ENCODE assay signal across 31 cellular contexts in genomic region chr10:34426041-34426440, GRCh38.
"Had no signal": no experiment of that assay in that cellular context is flagged by ENCODE, and none has a peak within 500 bp of the region (broad histone marks: within the 10 kb centered on the region; RNA-seq: fewer than 3 reads in every experiment).

No MANE protein-coding gene starts in this region.

- H3K27me3 ChIP-seq: ascending aorta, cardiac muscle cell, Peyer's patch, SJSA1 had no signal

- H3K4me3 ChIP-seq: ascending aorta, cardiac muscle cell, Peyer's patch, SJSA1 had no signal

- H3K9me3 Mint-ChIP-seq: activated CD4-positive, alpha-beta T cell treated with anti-CD3 and anti-CD28 coated beads, Interleukin-2, amount 10 ng/mL, durations not matched to agents 24 days and 14 days; activated CD8-positive, alpha-beta T cell treated with anti-CD3 and anti-CD28 coated beads for 36 hours; activated naive CD8-positive, alpha-beta T cell treated with anti-CD3 and anti-CD28 coated beads for 36 hours; activated T-cell treated with anti-CD3 and anti-CD28 coated beads, Interleukin-2, amount 50 U/mL, for 72 hours had no signal

- H3K4me3 Mint-ChIP-seq: activated CD4-positive, alpha-beta T cell treated with anti-CD3 and anti-CD28 coated beads, Interleukin-2, amount 10 ng/mL, durations not matched to agents 24 days and 14 days; activated CD8-positive, alpha-beta T cell treated with anti-CD3 and anti-CD28 coated beads for 36 hours; activated naive CD8-positive, alpha-beta T cell treated with anti-CD3 and anti-CD28 coated beads for 36 hours; activated T-cell treated with anti-CD3 and anti-CD28 coated beads, Interleukin-2, amount 50 U/mL, for 72 hours; activated T-helper 17 cell treated with anti-CD3 and anti-CD28 coated beads, Interleukin-2, amount 50 U/mL, for 72 hours; central memory CD8-positive, alpha-beta T cell had no signal

- ATAC-seq: activated CD8-positive, alpha-beta T cell treated with anti-CD3 and anti-CD28 coated beads for 36 hours; activated T-cell treated with anti-CD3 and anti-CD28 coated beads, Interleukin-2, amount 50 U/mL, for 72 hours; activated T-helper 17 cell treated with anti-CD3 and anti-CD28 coated beads, Interleukin-2, amount 50 U/mL, for 72 hours; PC-3 had no signal

- H3K9me3 ChIP-seq: ascending aorta, Peyer's patch, SJSA1, SK-N-SH had no signal

- H3K4me1 ChIP-seq: ascending aorta, Peyer's patch, SJSA1 had no signal

- H3K4me2 ChIP-seq: SK-N-SH had no signal

- FAIRE-seq: TTC549 had no signal

- H3K4me1 Mint-ChIP-seq: activated CD4-positive, alpha-beta T cell treated with anti-CD3 and anti-CD28 coated beads, Interleukin-2, amount 10 ng/mL, durations not matched to agents 24 days and 14 days; activated naive CD8-positive, alpha-beta T cell treated with anti-CD3 and anti-CD28 coated beads for 36 hours; central memory CD8-positive, alpha-beta T cell had no signal

- H3K27me3 Mint-ChIP-seq: activated CD4-positive, alpha-beta T cell treated with anti-CD3 and anti-CD28 coated beads, Interleukin-2, amount 10 ng/mL, durations not matched to agents 24 days and 14 days; activated naive CD8-positive, alpha-beta T cell treated with anti-CD3 and anti-CD28 coated beads for 36 hours; central memory CD8-positive, alpha-beta T cell had no signal

- H3K27ac Mint-ChIP-seq: activated CD4-positive, alpha-beta T cell treated with anti-CD3 and anti-CD28 coated beads, Interleukin-2, amount 10 ng/mL, durations not matched to agents 24 days and 14 days; activated CD8-positive, alpha-beta T cell treated with anti-CD3 and anti-CD28 coated beads for 36 hours; activated naive CD8-positive, alpha-beta T cell treated with anti-CD3 and anti-CD28 coated beads for 36 hours; activated T-cell treated with anti-CD3 and anti-CD28 coated beads, Interleukin-2, amount 50 U/mL, for 72 hours; activated T-helper 17 cell treated with anti-CD3 and anti-CD28 coated beads, Interleukin-2, amount 50 U/mL, for 72 hours had no signal

- H3K36me3 Mint-ChIP-seq: activated naive CD8-positive, alpha-beta T cell treated with anti-CD3 and anti-CD28 coated beads for 36 hours had no signal

- DNase-seq: activated CD4-positive, alpha-beta T cell treated with anti-CD3 and anti-CD28 coated beads, Interleukin-2, amount 10 ng/mL, durations not matched to agents 24 days and 14 days; activated CD4-positive, alpha-beta T cell treated with anti-CD3 and anti-CD28 coated beads, Interleukin-2, amount 50 U/mL, for 4 hours; activated CD8-positive, alpha-beta T cell treated with anti-CD3 and anti-CD28 coated beads for 36 hours; activated effector memory CD4-positive, alpha-beta T cell treated with anti-CD3 and anti-CD28 coated beads, Interleukin-2, amount 50 U/mL, for 16 hours; activated naive CD4-positive, alpha-beta T cell; activated naive CD4-positive, alpha-beta T cell treated with anti-CD3 and anti-CD28 coated beads, Interleukin-2, amount 50 U/mL, for 16 hours; activated naive CD8-positive, alpha-beta T cell treated with anti-CD3 and anti-CD28 coated beads for 36 hours; activated T-cell treated with anti-CD3 and anti-CD28 coated beads, Interleukin-2, amount 50 U/mL, for 1 hour; activated T-cell treated with anti-CD3 and anti-CD28 coated beads, Interleukin-2, amount 50 U/mL, for 72 hours; amygdala; MM.1S; MV-4-11; NCI-H1092; NCI-H1436 treated with DMSO at 0.1 percent for 48 hours; NCI-H1694 treated with DMSO at 0.1 percent for 48 hours; NCI-H2029; NCI-H510A; NCI-H526; NCI-H748 treated with DMSO at 0.1 percent for 48 hours; NK-92 treated with Interleukin-12 subunit alpha and Interleukin-12 subunit beta, amount 100 ng/mL, for 24 hours; PC-3; Peyer's patch; RPMI8226; SHP77 treated with DMSO at 0.1 percent for 48 hours; SK-N-SH had no signal

- H3K9ac ChIP-seq: SK-N-SH had no signal

- H3K9me2 ChIP-seq: SK-N-SH had no signal

- H3K36me3 ChIP-seq: ascending aorta, cardiac muscle cell, Peyer's patch, SJSA1 had no signal

- H3K27ac ChIP-seq: ascending aorta, cardiac muscle cell, Peyer's patch, SJSA1 had no signal
